1 cellular context compared by ENCODE assay signal in genomic region chr22:20803696-20804324, GRCh38.
TF ChIP-seq lines count a peak whose summit lies in the region.

No MANE protein-coding gene starts in this region.

TF ChIP-seq in K562, 482 proteins besides CTCF, POLR2A, EP300 and RAD21 (continued from another document and continues in another):
- TF ChIP-seq STAT6 (CRISPR knock-in tag; IDR thresholded peaks at IDR 0.05) (peak; percentile 93), YBX1 (IDR thresholded peaks at IDR 0.05) (no peak), NKRF (IDR thresholded peaks at IDR 0.05; ENCODE audit: borderline replicate concordance) (no peak), RAD51 (IDR thresholded peaks at IDR 0.05; ENCODE audit: borderline replicate concordance, low read depth) (0 out of 2 replicates have a peak, but pooled peaks have one; percentile 15), ZNF134 (CRISPR knock-in tag; conservative IDR thresholded peaks at IDR 0.05) (no peak), ILK (tag; IDR thresholded peaks at IDR 0.05; ENCODE audit: borderline replicate concordance, low read depth) (no peak), SMARCA5 (IDR thresholded peaks at IDR 0.05) (no peak), ZNF133 (CRISPR knock-in tag; IDR thresholded peaks at IDR 0.05) (no peak), CREB3 (tag; conservative IDR thresholded peaks at IDR 0.05; ENCODE audit: low read depth) (no peak), ZBTB34 (CRISPR knock-in tag; IDR thresholded peaks at IDR 0.05) (no peak), KLF16 (IDR thresholded peaks at IDR 0.05) (no peak), RUNX1 (IDR thresholded peaks at IDR 0.05; ENCODE audit: low read depth) (no peak), SPI1 (IDR thresholded peaks at IDR 0.05; ENCODE audit: borderline replicate concordance, low read depth, low read length) (peak; percentile 29; the same call in 1 of the 2 replicates), NR2C1 (IDR thresholded peaks at IDR 0.05) (no peak), NR2C1 (tag; IDR thresholded peaks at IDR 0.05) (no peak), ZNF124 (CRISPR knock-in tag; IDR thresholded peaks at IDR 0.05) (0 out of 2 replicates have a peak, but pooled peaks have one; percentile 13), SFPQ (IDR thresholded peaks at IDR 0.05; ENCODE audit: low read depth, low read length) (no peak), SREBF1 (IDR thresholded peaks at IDR 0.05; ENCODE audit: borderline replicate concordance, low read depth, low read length) (no peak; the same call in 1 of the 2 replicates), ZC3H8 (IDR thresholded peaks at IDR 0.05) (peak; percentile 85; the same call in 1 of the 2 replicates), TCFL5 (CRISPR knock-in tag; conservative IDR thresholded peaks at IDR 0.05) (no peak), ZNF184 (CRISPR knock-in tag; IDR thresholded peaks at IDR 0.05) (no peak), TBL1XR1 (IDR thresholded peaks at IDR 0.05; ENCODE audit: low read length in 2 of 2) (0 out of 4 replicates have a peak, but pooled peaks of 1 of the 2 experiments have one; percentile 11), MLLT1 (IDR thresholded peaks at IDR 0.05) (no peak), CREM (IDR thresholded peaks at IDR 0.05; ENCODE audit: low read depth) (peak; percentile 48; the same call in 1 of the 2 replicates), FOXA1 (IDR thresholded peaks at IDR 0.05; ENCODE audit: borderline replicate concordance) (no peak), ZFX (CRISPR knock-in tag; IDR thresholded peaks at IDR 0.05) (no peak; the same call in 1 of the 2 replicates), SNIP1 (IDR thresholded peaks at IDR 0.05; ENCODE audit: low read depth) (no peak), BRD9 (IDR thresholded peaks at IDR 0.05; ENCODE audit: low read depth, partially characterized antibody) (no peak), RCOR1 (IDR thresholded peaks at IDR 0.05; ENCODE audit: borderline replicate concordance in 1 of 2, low read depth in 2 of 2, low read length in 2 of 2) (peak in 1 of 2 experiments; percentile 71; a peak in 1 of 4 replicates), HDAC6 (IDR thresholded peaks at IDR 0.05; ENCODE audit: low read depth, low read length) (no peak), ELF2 (CRISPR knock-in tag; IDR thresholded peaks at IDR 0.05) (no peak), ZNF518B (CRISPR knock-in tag; IDR thresholded peaks at IDR 0.05) (no peak), NCOA6 (IDR thresholded peaks at IDR 0.05) (no peak), ZNF354B (CRISPR knock-in tag; IDR thresholded peaks at IDR 0.05) (no peak), LARP7 (IDR thresholded peaks at IDR 0.05) (no peak), CUX1 (CRISPR knock-in tag; IDR thresholded peaks at IDR 0.05) (no peak), ZNF277 (CRISPR knock-in tag; IDR thresholded peaks at IDR 0.05; ENCODE audit: borderline replicate concordance) (no peak), FOXK2 (conservative IDR thresholded peaks at IDR 0.05 in 1 of 2, IDR thresholded peaks at IDR 0.05 in 1 of 2; ENCODE audit: low read depth in 2 of 2) (no peak), KLF13 (tag; IDR thresholded peaks at IDR 0.05; ENCODE audit: borderline replicate concordance, low read depth) (no peak), CBFA2T2 (conservative IDR thresholded peaks at IDR 0.05) (no peak)
